Comparison of ENCODE assay signal across 16 cellular contexts in genomic region chr5:167816864-167817263, GRCh38.
"Had no signal": no experiment of that assay in that cellular context is flagged by ENCODE, and none has a peak within 500 bp of the region (broad histone marks: within the 10 kb centered on the region; RNA-seq: fewer than 3 reads in every experiment).

No MANE protein-coding gene starts in this region.

- DNase-seq: activated B cell treated with CpG ODN at 0.5 μM for 24 hours; activated CD4-positive, alpha-beta memory T cell treated with anti-CD3 and anti-CD28 coated beads, Interleukin-2, amount 10 ng/mL, durations not matched to agents 7 days and 5 days; activated CD4-positive, alpha-beta T cell treated with anti-CD3 and anti-CD28 coated beads for 4 hours; activated CD8-positive, alpha-beta memory T cell treated with anti-CD3 and anti-CD28 coated beads, Interleukin-2, amount 10 ng/mL, durations not matched to agents 7 days and 5 days; activated naive CD4-positive, alpha-beta T cell treated with Interleukin-2 at 50 U/mL for 16 hours; activated naive CD8-positive, alpha-beta T cell treated with anti-CD3 and anti-CD28 coated beads, Interleukin-2, amount 10 ng/mL, durations not matched to agents 7 days and 5 days; brain microvascular endothelial cell; cerebellar nuclear complex; cortex of kidney; lower lobe of right lung; nucleus accumbens; stimulated activated CD4-positive, alpha-beta T cell treated with anti-CD3 and anti-CD28 coated beads, Interleukin-2, amount 100 ng/mL, for 24 hours; stimulated activated naive CD8-positive, alpha-beta T cell treated with anti-CD3 and anti-CD28 coated beads, Interleukin-15, Interleukin-2, amounts not matched to agents 100 U/mL and 50 U/mL, for 24 hours; T-cell; T-helper 9 cell had no signal

- H3K4me3 ChIP-seq: lower lobe of right lung, tibial nerve had no signal

- ATAC-seq: activated CD8-positive, alpha-beta memory T cell treated with anti-CD3 and anti-CD28 coated beads, Interleukin-2, amount 10 ng/mL, durations not matched to agents 7 days and 5 days; lower lobe of right lung; stimulated activated naive CD8-positive, alpha-beta T cell treated with anti-CD3 and anti-CD28 coated beads, Interleukin-15, Interleukin-2, amounts not matched to agents 100 U/mL and 50 U/mL, for 24 hours; T-cell had no signal

- H3K27me3 ChIP-seq: brain microvascular endothelial cell, tibial nerve had no signal

- H3K9me3 ChIP-seq: lower lobe of right lung, tibial nerve had no signal

- H3K36me3 ChIP-seq: brain microvascular endothelial cell, lower lobe of right lung, tibial nerve had no signal

- H3K4me1 ChIP-seq: lower lobe of right lung had no signal

- H3K27ac ChIP-seq: brain microvascular endothelial cell, lower lobe of right lung had no signal
